Comparison of ENCODE assay signal across 28 cellular contexts in genomic region chr13:22312405-22312803, GRCh38.
"Had no signal": no experiment of that assay in that cellular context is flagged by ENCODE, and none has a peak within 500 bp of the region (broad histone marks: within the 10 kb centered on the region; RNA-seq: fewer than 3 reads in every experiment).

No MANE protein-coding gene starts in this region.

- H3K4me1 ChIP-seq: pancreas, prostate gland, right lobe of liver, sigmoid colon, spleen, testis, upper lobe of left lung, vagina had no signal

- H3K36me3 ChIP-seq: neutrophil, pancreas, prostate gland, right lobe of liver, sigmoid colon, spleen, suprapubic skin, tibial nerve, upper lobe of left lung, vagina had no signal

- H3K27me3 Mint-ChIP-seq: natural killer cell treated with Interleukin-12 subunit alpha and Interleukin-12 subunit beta and Interleukin-15 and Interleukin-18, amount 100 ng/mL, for 72 hours; stimulated activated memory B cell treated with anti-CD40 and anti-IgM and Interleukin-4, amounts not matched to agents 10 μg/mL and 1 μg/mL and 100 μg/mL, for 72 hours; stimulated activated naive CD8-positive, alpha-beta T cell treated with anti-CD3 and anti-CD28 coated beads, Interleukin-15, amount 100 ng/mL, for 72 hours had no signal

- H3K4me3 ChIP-seq: pancreas, prostate gland, right lobe of liver, sigmoid colon, spleen, suprapubic skin, testis, tibial nerve, upper lobe of left lung, vagina had no signal

- H3K4me3 Mint-ChIP-seq: natural killer cell treated with Interleukin-12 subunit alpha and Interleukin-12 subunit beta and Interleukin-15 and Interleukin-18, amount 100 ng/mL, for 72 hours; nephron progenitor cell; neural crest cell; stimulated activated memory B cell treated with anti-CD40 and anti-IgM and Interleukin-4, amounts not matched to agents 10 μg/mL and 1 μg/mL and 100 μg/mL, for 72 hours; stimulated activated naive CD8-positive, alpha-beta T cell treated with anti-CD3 and anti-CD28 coated beads, Interleukin-15, amount 100 ng/mL, for 72 hours had no signal

- H3K9me3 ChIP-seq: neutrophil, pancreas, prostate gland, right lobe of liver, sigmoid colon, suprapubic skin, testis, upper lobe of left lung, vagina had no signal

- DNase-seq: naive B cell; naive thymus-derived CD8-positive, alpha-beta T cell; nucleus accumbens; pancreas; right lobe of liver; small intestine; stimulated activated CD4-positive, alpha-beta T cell treated with anti-CD3 and anti-CD28 coated beads, Interleukin-12 subunit alpha, Interleukin-12 subunit beta, amount 100 ng/mL, for 4 hours; stimulated activated CD4-positive, alpha-beta T cell treated with anti-CD3 and anti-CD28 coated beads, Interleukin-1b, Interleukin-23, amount 100 ng/mL, for 48 hours; stimulated activated CD4-positive, alpha-beta T cell treated with anti-CD3 and anti-CD28 coated beads, Interleukin-4, amount 100 ng/mL, for 1 hour; stimulated activated CD4-positive, alpha-beta T cell treated with anti-CD3 and anti-CD28 coated beads, Interleukin-4, amount 100 ng/mL, for 4 hours; stimulated activated CD8-positive, alpha-beta memory T cell treated with anti-CD3 and anti-CD28 coated beads, Interleukin-4, amount 100 ng/mL, for 48 hours; stimulated activated naive CD4-positive, alpha-beta T cell; stimulated activated naive CD8-positive, alpha-beta T cell treated with anti-CD3 and anti-CD28 coated beads, Interleukin-15, amount 100 ng/mL, for 72 hours; substantia nigra; testis had no signal

- H3K27ac ChIP-seq: neutrophil, pancreas, prostate gland, right lobe of liver, sigmoid colon, spleen, suprapubic skin, testis, upper lobe of left lung, vagina had no signal

- H3K9me3 Mint-ChIP-seq: stimulated activated naive CD8-positive, alpha-beta T cell treated with anti-CD3 and anti-CD28 coated beads, Interleukin-15, amount 100 ng/mL, for 72 hours had no signal

- H3K27me3 ChIP-seq: neutrophil, pancreas, right lobe of liver, sigmoid colon, spleen, suprapubic skin, testis, tibial nerve, upper lobe of left lung, vagina had no signal

- FAIRE-seq: pancreas, small intestine, urothelium cell line had no signal

- H3K27ac Mint-ChIP-seq: naive thymus-derived CD8-positive, alpha-beta T cell; natural killer cell treated with Interleukin-12 subunit alpha and Interleukin-12 subunit beta and Interleukin-15 and Interleukin-18, amount 100 ng/mL, for 72 hours; nephron progenitor cell; stimulated activated memory B cell treated with anti-CD40 and anti-IgM and Interleukin-4, amounts not matched to agents 10 μg/mL and 1 μg/mL and 100 μg/mL, for 72 hours had no signal

- H3K4me1 Mint-ChIP-seq: naive B cell; stimulated activated memory B cell treated with anti-CD40 and anti-IgM and Interleukin-4, amounts not matched to agents 10 μg/mL and 1 μg/mL and 100 μg/mL, for 72 hours; stimulated activated naive CD8-positive, alpha-beta T cell treated with anti-CD3 and anti-CD28 coated beads, Interleukin-15, amount 100 ng/mL, for 72 hours had no signal

- ATAC-seq: naive thymus-derived CD8-positive, alpha-beta T cell; natural killer cell treated with Interleukin-12 subunit alpha and Interleukin-12 subunit beta and Interleukin-15 and Interleukin-18, amount 100 ng/mL, for 72 hours; stimulated activated memory B cell treated with anti-CD40 and anti-IgM and Interleukin-4, amounts not matched to agents 10 μg/mL and 1 μg/mL and 100 μg/mL, for 72 hours; stimulated activated naive CD8-positive, alpha-beta T cell treated with anti-CD3 and anti-CD28 coated beads, Interleukin-15, amount 100 ng/mL, for 72 hours had no signal

- H3K36me3 Mint-ChIP-seq: naive B cell; natural killer cell treated with Interleukin-12 subunit alpha and Interleukin-12 subunit beta and Interleukin-15 and Interleukin-18, amount 100 ng/mL, for 72 hours; stimulated activated memory B cell treated with anti-CD40 and anti-IgM and Interleukin-4, amounts not matched to agents 10 μg/mL and 1 μg/mL and 100 μg/mL, for 72 hours had no signal
